ENCODE assay signal across 8 cellular contexts in the genomic region with DNA sequence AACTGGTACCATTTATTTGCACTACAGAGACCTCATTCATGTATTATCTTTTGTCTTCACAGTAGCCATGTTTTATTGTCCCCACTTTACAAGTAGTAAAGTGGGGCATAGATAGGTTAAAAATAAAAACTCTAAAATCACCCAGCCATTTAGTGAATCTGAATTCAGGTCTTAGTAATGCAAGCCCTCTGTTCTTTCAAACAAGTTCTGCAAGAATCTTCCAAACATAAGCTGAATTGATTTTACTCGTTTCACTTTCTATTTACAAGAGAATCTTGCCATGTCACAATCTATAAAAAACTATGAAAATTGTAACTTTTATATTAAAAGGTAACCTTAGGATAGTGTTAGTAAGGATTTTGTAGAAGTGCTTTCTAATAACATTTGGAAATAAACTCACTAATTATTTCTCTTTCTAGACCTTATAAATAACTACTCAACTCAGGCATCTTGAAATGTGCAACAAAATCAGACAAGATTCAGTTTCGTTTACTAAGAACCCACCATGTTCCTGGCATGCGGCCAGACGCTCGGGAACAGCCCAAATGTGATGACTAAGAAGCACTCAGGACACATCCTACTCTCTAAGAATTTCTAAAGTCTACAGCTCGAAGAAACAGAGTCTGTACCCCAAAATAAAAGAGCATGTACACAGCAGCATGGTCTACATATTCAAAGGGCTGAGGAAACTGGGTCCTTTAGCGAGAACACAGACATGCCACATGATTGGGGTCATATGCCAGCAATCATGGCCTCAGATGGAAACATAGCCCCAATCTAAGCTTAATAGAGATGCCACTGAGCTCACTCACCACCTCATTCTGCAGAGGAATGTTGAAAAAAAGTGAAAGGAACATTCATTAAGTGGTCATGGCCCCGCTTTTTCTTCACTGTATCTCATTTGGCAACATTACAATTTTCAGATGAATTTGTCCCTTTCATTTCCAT.
DNase-seq lines count a peak whose midpoint lies in the region; ATAC-seq, FAIRE-seq and TF ChIP-seq lines count a peak whose summit lies in the region.

No MANE protein-coding gene starts in this region.

- H3K27me3 Mint-ChIP-seq in activated T-helper 17 cell treated with anti-CD3 and anti-CD28 coated beads, Interleukin-2, amount 50 U/mL, for 72 hours = no peaks in the 10 kb centered on the region
- H3K27me3 Mint-ChIP-seq in immature natural killer cell (ENCODE audit: low read depth in 3 of 3) = no peaks in the 10 kb centered on the region

- peaks cover 9% of the 10 kb centered on the region for H3K4me1 Mint-ChIP-seq in activated T-helper 17 cell treated with anti-CD3 and anti-CD28 coated beads, Interleukin-2, amount 50 U/mL, for 72 hours
- H3K4me1 Mint-ChIP-seq in immature natural killer cell = peaks cover 31 to 34% of the 10 kb centered on the region in 2 donors

- H3K36me3 Mint-ChIP-seq in activated T-helper 17 cell treated with anti-CD3 and anti-CD28 coated beads, Interleukin-2, amount 50 U/mL, for 72 hours (ENCODE audit: low read depth) = no peaks in the 10 kb centered on the region
- no peaks in the 10 kb centered on the region for H3K36me3 Mint-ChIP-seq in immature natural killer cell

- peak; percentile 48 for FAIRE-seq in GM12892 (lab: Jason Lieb, UNC)

- peak overlapping the region; percentile 52 for H3K4me3 Mint-ChIP-seq in activated T-helper 17 cell treated with anti-CD3 and anti-CD28 coated beads, Interleukin-2, amount 50 U/mL, for 72 hours
- H3K4me3 Mint-ChIP-seq in immature natural killer cell = peak overlapping the region; percentile 45 to 85 (median 73)

- no peak for DNase-seq in GM12892 (ENCODE audit: insufficient read length)
- peak; percentile 17 for DNase-seq in NCI-H2171 (lab: John Stamatoyannopoulos, UW)
- peak; percentile 57 to 73 (median 61) for DNase-seq in immature natural killer cell
- peak; percentile 39 to 73 for DNase-seq in stimulated activated CD8-positive, alpha-beta memory T cell treated with anti-CD3 and anti-CD28 coated beads, Interleukin-7, amount 100 ng/mL, for 1 hour (ENCODE audit: low read depth in 2 of 2)
- no peak for DNase-seq in AML-193 (lab: John Stamatoyannopoulos, UW)
- DNase-seq in HT-29 (ENCODE audit: low spot score) = no peak

- H3K27ac Mint-ChIP-seq in activated T-helper 17 cell treated with anti-CD3 and anti-CD28 coated beads, Interleukin-2, amount 50 U/mL, for 72 hours = peak overlapping the region; percentile 58
- H3K27ac Mint-ChIP-seq in immature natural killer cell = peak overlapping the region; percentile 56 to 88 (median 82)

- H3K9me3 Mint-ChIP-seq in activated T-helper 17 cell treated with anti-CD3 and anti-CD28 coated beads, Interleukin-2, amount 50 U/mL, for 72 hours = peaks cover 6% of the 10 kb centered on the region
- no peaks in the 10 kb centered on the region for H3K9me3 Mint-ChIP-seq in immature natural killer cell

- peak; percentile 92 for ATAC-seq in HG02588 (IDR thresholded peaks at IDR 0.05; ENCODE audit: unreplicated experiment)
- ATAC-seq in activated T-helper 17 cell treated with anti-CD3 and anti-CD28 coated beads, Interleukin-2, amount 50 U/mL, for 72 hours (replicated peaks) = peak; percentile 90

- TF ChIP-seq POLR2A in GM12892 (IDR thresholded peaks at IDR 0.05; ENCODE audit: low read depth, low read length) = no peak

Comparison
In these comparisons a context has a peak if more than half of its experiments do, and no peak if none do; other contexts are left out.
1. DNase-seq: peak in NCI-H2171 (single experiment), immature natural killer cell (3 of 3) and stimulated activated CD8-positive, alpha-beta memory T cell treated with anti-CD3 and anti-CD28 coated beads, Interleukin-7, amount 100 ng/mL, for 1 hour (2 of 2); none in GM12892 (single experiment), AML-193 (0 of 2) and HT-29 (single experiment).